ENCODE assay signal across 9 cellular contexts in genomic region chr10:26890956-26891355, GRCh38. TPM values are rescaled to one million over a fixed set of nuclear protein-coding genes. Genes with fewer than 3 reads are reported as not detected.
DNase-seq lines count a peak whose midpoint lies in the region; ATAC-seq, FAIRE-seq and TF ChIP-seq lines count a peak whose summit lies in the region.
"Had no signal": no experiment of that assay in that cellular context is flagged by ENCODE, and none has a peak within 500 bp of the region (broad histone marks: within the 10 kb centered on the region; RNA-seq: fewer than 3 reads in every experiment).

No MANE protein-coding gene starts in this region.

- H3K27me3 ChIP-seq in endodermal cell (ENCODE audit: control insufficient read depth, insufficient read depth, low read length, poor library complexity, severe bottlenecking): no peaks in the 10 kb centered on the region
- H3K27me3 ChIP-seq in naive thymus-derived CD4-positive, alpha-beta T cell (ENCODE audit: control insufficient read depth in 2 of 2, insufficient read depth in 2 of 2, low read length in 2 of 2): no peaks in the 10 kb centered on the region
- H3K27me3 ChIP-seq: BLaER1 treated with 17β-estradiol and CSF1 and Interleukin-3, amounts not matched to agents 10 nM and 100 nM had no signal

- FAIRE-seq in TTC549 (lab: Jason Lieb, UNC): peak; percentile 50

- H3K9ac ChIP-seq in endodermal cell (ENCODE audit: extremely low read depth, low read length, poor library complexity, severe bottlenecking): no peak overlapping the region
- H3K9ac ChIP-seq: BLaER1 treated with 17β-estradiol and CSF1 and Interleukin-3, amounts not matched to agents 10 nM and 100 nM had no signal

- H3K27ac Mint-ChIP-seq in endodermal cell: no peak overlapping the region
- H3K27ac Mint-ChIP-seq in naive thymus-derived CD4-positive, alpha-beta T cell: peak overlapping the region in 1 of 9 donors; percentile 48

- CTCF ChIA-PET in naive thymus-derived CD4-positive, alpha-beta T cell (lab: Charles Lee): no interaction called here

- intact Hi-C loops in naive thymus-derived CD4-positive, alpha-beta T cell (cut with micrococcal nuclease): loop anchor here in 1 of 2 donors (1.0 kb wide), 2 partner anchors 209 to 469 kb away; partner anchors contain the start of gene ANKRD26

- no peaks in the 10 kb centered on the region for H3K9me3 ChIP-seq in endodermal cell (ENCODE audit: control insufficient read depth, low read length)
- no peaks in the 10 kb centered on the region for H3K9me3 ChIP-seq in naive thymus-derived CD4-positive, alpha-beta T cell (ENCODE audit: control insufficient read depth in 2 of 3, low read length in 3 of 3)

- no peak overlapping the region for H3K4me3 Mint-ChIP-seq in endodermal cell
- H3K4me3 Mint-ChIP-seq in naive thymus-derived CD4-positive, alpha-beta T cell: no peak overlapping the region

- peaks cover 9% of the 10 kb centered on the region for H3K9me3 Mint-ChIP-seq in endodermal cell
- peaks cover 0 to 14% (median 7%) of the 10 kb centered on the region in 11 donors for H3K9me3 Mint-ChIP-seq in naive thymus-derived CD4-positive, alpha-beta T cell

- ATAC-seq in naive thymus-derived CD4-positive, alpha-beta T cell: peak; percentile 51
- ATAC-seq in GM19023 (IDR thresholded peaks at IDR 0.05; ENCODE audit: unreplicated experiment) (no peak), GM21737 (IDR thresholded peaks at IDR 0.05; ENCODE audit: unreplicated experiment) (no peak)

- H3K4me3 ChIP-seq in endodermal cell (ENCODE audit: low read length): no peak overlapping the region
- no peak overlapping the region for H3K4me3 ChIP-seq in naive thymus-derived CD4-positive, alpha-beta T cell (ENCODE audit: low read length)
- H3K4me3 ChIP-seq: BLaER1 treated with 17β-estradiol and CSF1 and Interleukin-3, amounts not matched to agents 10 nM and 100 nM had no signal

- peak; percentile 86 for TF ChIP-seq CTCF in endodermal cell (conservative IDR thresholded peaks at IDR 0.05)

- POLR2A ChIA-PET in naive thymus-derived CD4-positive, alpha-beta T cell (lab: Charles Lee): no interaction called here

- H3K27ac ChIP-seq in endodermal cell (ENCODE audit: low read depth, low read length): no peak overlapping the region
- no peak overlapping the region for H3K27ac ChIP-seq in naive thymus-derived CD4-positive, alpha-beta T cell (ENCODE audit: low read depth, low read length)

- DNase-seq in NCI-H2196 (lab: John Stamatoyannopoulos, UW; ENCODE audit: unreplicated experiment) (peak; percentile 63), NCI-H2196 treated with DMSO at 0.1 percent for 48 hours (lab: John Stamatoyannopoulos, UW; ENCODE audit: unreplicated experiment) (no peak), MV-4-11 (lab: John Stamatoyannopoulos, UW) (peak; percentile 88), endodermal cell (peak; percentile 89)
- peak in 7 of 9 donors; percentile 10 to 45 (median 27) for DNase-seq in naive thymus-derived CD4-positive, alpha-beta T cell

- H3K4me1 Mint-ChIP-seq in endodermal cell: no peaks in the 10 kb centered on the region
- no peaks in the 10 kb centered on the region for H3K4me1 Mint-ChIP-seq in naive thymus-derived CD4-positive, alpha-beta T cell

- no peaks in the 10 kb centered on the region for H3K4me1 ChIP-seq in endodermal cell (ENCODE audit: control insufficient read depth, insufficient read depth, low read length)
- H3K4me1 ChIP-seq in naive thymus-derived CD4-positive, alpha-beta T cell (ENCODE audit: control insufficient read depth in 2 of 2, insufficient read depth in 2 of 2, low read length in 2 of 2): no peaks in the 10 kb centered on the region

- 83 to 100% methylated on average over 1 to 5 of the region's 5 CpGs for WGBS in endodermal cell (ENCODE audit: insufficient coverage in 1 of 2, insufficient read length in 1 of 2), 2 experiments

- no peaks in the 10 kb centered on the region for H3K36me3 Mint-ChIP-seq in endodermal cell (ENCODE audit: low read depth)
- H3K36me3 Mint-ChIP-seq in naive thymus-derived CD4-positive, alpha-beta T cell: no peaks in the 10 kb centered on the region

- no peaks in the 10 kb centered on the region for H3K27me3 Mint-ChIP-seq in endodermal cell (ENCODE audit: insufficient read depth)
- H3K27me3 Mint-ChIP-seq in naive thymus-derived CD4-positive, alpha-beta T cell: peaks cover 0 to 9% (median 7%) of the 10 kb centered on the region in 5 donors

- H3K36me3 ChIP-seq in endodermal cell (ENCODE audit: control insufficient read depth, insufficient read depth, low read length): no peaks in the 10 kb centered on the region
- H3K36me3 ChIP-seq in naive thymus-derived CD4-positive, alpha-beta T cell (ENCODE audit: control insufficient read depth in 2 of 3, insufficient read depth in 3 of 3, low read length in 3 of 3): no peaks in the 10 kb centered on the region
- H3K36me3 ChIP-seq: BLaER1 treated with 17β-estradiol and CSF1 and Interleukin-3, amounts not matched to agents 10 nM and 100 nM had no signal

RNA-seq across cellular contexts. Expression of gene ABI1, which starts 30.2 kb away (rescaled TPM):
- 10 to 100 TPM; 40.6 to 42.2 TPM for total RNA-seq in endodermal cell
- polyA plus RNA-seq in endodermal cell (2013, experiment 1 of 2): 32.3 TPM
- polyA plus RNA-seq in endodermal cell (2013, experiment 2 of 2): 30.6 TPM
- 10 to 100 TPM; 61.9 to 73.7 (median 65.4) TPM for total RNA-seq in naive thymus-derived CD4-positive, alpha-beta T cell
- polyA plus RNA-seq in naive thymus-derived CD4-positive, alpha-beta T cell: 10 to 100 TPM; 66.0 to 71.0 TPM
